In genomic region chr7:127996253-127997071, GRCh38 we compare ENCODE assay signal across 1 cellular context.
TF ChIP-seq lines count a peak whose summit lies in the region.

No MANE protein-coding gene starts in this region.

TF ChIP-seq in SK-N-SH treated with all-trans-retinoic acid at 6 μM for 48 hours, 23 proteins besides CTCF, POLR2A, EP300 and RAD21 (continued from another document):
- TF ChIP-seq, protein P1, sequence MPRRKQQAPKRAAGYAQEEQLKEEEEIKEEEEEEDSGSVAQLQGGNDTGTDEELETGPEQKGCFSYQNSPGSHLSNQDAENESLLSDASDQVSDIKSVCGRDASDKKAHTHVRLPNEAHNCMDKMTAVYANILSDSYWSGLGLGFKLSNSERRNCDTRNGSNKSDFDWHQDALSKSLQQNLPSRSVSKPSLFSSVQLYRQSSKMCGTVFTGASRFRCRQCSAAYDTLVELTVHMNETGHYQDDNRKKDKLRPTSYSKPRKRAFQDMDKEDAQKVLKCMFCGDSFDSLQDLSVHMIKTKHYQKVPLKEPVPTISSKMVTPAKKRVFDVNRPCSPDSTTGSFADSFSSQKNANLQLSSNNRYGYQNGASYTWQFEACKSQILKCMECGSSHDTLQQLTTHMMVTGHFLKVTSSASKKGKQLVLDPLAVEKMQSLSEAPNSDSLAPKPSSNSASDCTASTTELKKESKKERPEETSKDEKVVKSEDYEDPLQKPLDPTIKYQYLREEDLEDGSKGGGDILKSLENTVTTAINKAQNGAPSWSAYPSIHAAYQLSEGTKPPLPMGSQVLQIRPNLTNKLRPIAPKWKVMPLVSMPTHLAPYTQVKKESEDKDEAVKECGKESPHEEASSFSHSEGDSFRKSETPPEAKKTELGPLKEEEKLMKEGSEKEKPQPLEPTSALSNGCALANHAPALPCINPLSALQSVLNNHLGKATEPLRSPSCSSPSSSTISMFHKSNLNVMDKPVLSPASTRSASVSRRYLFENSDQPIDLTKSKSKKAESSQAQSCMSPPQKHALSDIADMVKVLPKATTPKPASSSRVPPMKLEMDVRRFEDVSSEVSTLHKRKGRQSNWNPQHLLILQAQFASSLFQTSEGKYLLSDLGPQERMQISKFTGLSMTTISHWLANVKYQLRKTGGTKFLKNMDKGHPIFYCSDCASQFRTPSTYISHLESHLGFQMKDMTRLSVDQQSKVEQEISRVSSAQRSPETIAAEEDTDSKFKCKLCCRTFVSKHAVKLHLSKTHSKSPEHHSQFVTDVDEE (CRISPR knock-in tag; IDR thresholded peaks at IDR 0.05), result no peak
- TF ChIP-seq ISL1 (CRISPR knock-in tag; IDR thresholded peaks at IDR 0.05) (no peak), SNAI2 (CRISPR knock-in tag; IDR thresholded peaks at IDR 0.05) (no peak)
